Comparison of ENCODE assay signal across 9 cellular contexts in the genomic region with DNA sequence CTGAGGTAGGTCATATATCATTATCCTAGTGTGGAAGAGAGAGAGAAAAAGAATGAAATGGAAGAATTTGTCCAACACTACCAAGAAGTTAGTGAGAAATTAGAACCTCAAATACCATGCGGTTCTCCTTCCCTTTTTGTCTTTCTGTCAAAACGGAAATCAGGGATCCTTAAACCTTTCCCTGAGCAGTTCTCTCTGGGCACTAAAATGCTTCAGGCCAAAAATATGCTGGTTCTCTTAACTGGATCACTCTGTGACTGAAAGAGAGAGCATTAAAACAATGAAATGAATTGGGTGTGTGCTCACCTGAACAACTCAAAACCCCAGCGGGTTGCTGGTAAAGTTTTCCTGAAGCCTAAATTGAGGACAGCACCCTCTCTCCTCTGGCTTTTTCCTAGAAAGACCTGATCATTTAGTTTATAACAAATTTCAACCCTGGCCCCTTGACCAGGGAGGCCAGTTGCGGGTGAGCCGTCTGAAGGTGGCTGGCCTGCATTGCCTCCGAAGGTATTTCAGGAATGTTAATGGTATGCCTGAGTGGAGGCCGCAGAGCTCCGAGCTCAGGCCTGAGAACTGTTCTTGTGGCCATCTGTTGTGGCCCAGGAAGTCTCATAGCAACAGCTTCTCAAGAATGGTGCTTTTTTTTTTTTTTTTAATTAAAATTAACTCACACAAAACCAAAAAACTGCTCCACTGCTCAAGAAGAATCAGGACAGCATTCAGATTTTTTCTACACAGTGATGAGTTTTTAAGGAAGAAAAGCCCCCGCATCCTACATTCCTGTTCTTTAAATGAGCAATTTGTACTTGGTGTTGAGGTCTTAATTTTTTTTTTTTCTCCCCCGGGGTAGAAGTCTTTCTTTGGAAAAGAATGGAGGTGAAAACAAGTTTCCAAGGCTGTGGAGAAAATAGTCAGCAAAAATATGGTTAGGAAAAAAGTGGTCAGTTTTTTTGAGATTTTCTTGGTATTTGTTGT.
DNase-seq lines count a peak whose midpoint lies in the region; ATAC-seq, FAIRE-seq and TF ChIP-seq lines count a peak whose summit lies in the region.
"Had no signal": no experiment of that assay in that cellular context is flagged by ENCODE, and none has a peak within 500 bp of the region (broad histone marks: within the 10 kb centered on the region; RNA-seq: fewer than 3 reads in every experiment).

No MANE protein-coding gene starts in this region.

- H3K27me3 ChIP-seq in layer of hippocampus (ENCODE audit: control insufficient read depth, insufficient read depth, low read length) (no peaks in the 10 kb centered on the region), tibial artery (no peaks in the 10 kb centered on the region)

- no peak overlapping the region for H3K4me3 Mint-ChIP-seq in T-helper 17 cell
- no peak overlapping the region for H3K4me3 Mint-ChIP-seq in stimulated activated naive B cell treated with anti-CD40 and anti-IgM and Interleukin-4, amounts not matched to agents 10 μg/mL and 1 μg/mL and 100 μg/mL, for 72 hours

- H3K4me1 Mint-ChIP-seq in T-helper 17 cell = no peaks in the 10 kb centered on the region
- peaks cover 7 to 13% of the 10 kb centered on the region in 2 donors for H3K4me1 Mint-ChIP-seq in stimulated activated naive B cell treated with anti-CD40 and anti-IgM and Interleukin-4, amounts not matched to agents 10 μg/mL and 1 μg/mL and 100 μg/mL, for 72 hours

- ATAC-seq in T-helper 17 cell (no peak), GM18907 (IDR thresholded peaks at IDR 0.05; ENCODE audit: unreplicated experiment) (no peak)
- no peak for ATAC-seq in stimulated activated naive B cell treated with anti-CD40 and anti-IgM and Interleukin-4, amounts not matched to agents 10 μg/mL and 1 μg/mL and 100 μg/mL, for 72 hours (replicated peaks)

- no peak overlapping the region for H3K27ac Mint-ChIP-seq in T-helper 17 cell
- no peak overlapping the region for H3K27ac Mint-ChIP-seq in stimulated activated naive B cell treated with anti-CD40 and anti-IgM and Interleukin-4, amounts not matched to agents 10 μg/mL and 1 μg/mL and 100 μg/mL, for 72 hours

- H3K36me3 ChIP-seq in tibial artery = no peaks in the 10 kb centered on the region

- H3K9me3 Mint-ChIP-seq in stimulated activated naive B cell treated with anti-CD40 and anti-IgM and Interleukin-4, amounts not matched to agents 10 μg/mL and 1 μg/mL and 100 μg/mL, for 72 hours = no peaks in the 10 kb centered on the region

- peaks cover 68% of the 10 kb centered on the region for H3K27me3 Mint-ChIP-seq in T-helper 17 cell
- H3K27me3 Mint-ChIP-seq in stimulated activated naive B cell treated with anti-CD40 and anti-IgM and Interleukin-4, amounts not matched to agents 10 μg/mL and 1 μg/mL and 100 μg/mL, for 72 hours = peaks cover 12 to 22% of the 10 kb centered on the region in 2 donors

- DNase-seq in HTR-8/SVneo (ENCODE audit: insufficient read length, low spot score) = peak; percentile 65
- DNase-seq in cerebellum (ENCODE audit: low spot score) = peak; percentile 53
- peak in 1 of 2 donors; percentile 70 for DNase-seq in tibial artery
- no peak for DNase-seq in T-helper 17 cell
- no peak for DNase-seq in NK-92 treated with Interleukin-12 subunit alpha and Interleukin-12 subunit beta, amount 100 ng/mL, for 24 hours (lab: John Stamatoyannopoulos, UW)
- DNase-seq in stimulated activated naive B cell treated with anti-CD40 and anti-IgM and Interleukin-4, amounts not matched to agents 10 μg/mL and 1 μg/mL and 100 μg/mL, for 72 hours = no peak
- DNase-seq: activated naive CD4-positive, alpha-beta T cell treated with anti-CD3 and anti-CD28 coated beads, Interleukin-2, amount 50 U/mL, for 16 hours had no signal

- H3K4me3 ChIP-seq in tibial artery = peak overlapping the region; percentile 4 to 10

- H3K36me3 Mint-ChIP-seq in T-helper 17 cell (ENCODE audit: low read depth) = peaks cover 3% of the 10 kb centered on the region
- no peaks in the 10 kb centered on the region for H3K36me3 Mint-ChIP-seq in stimulated activated naive B cell treated with anti-CD40 and anti-IgM and Interleukin-4, amounts not matched to agents 10 μg/mL and 1 μg/mL and 100 μg/mL, for 72 hours

- TF ChIP-seq CTCF in tibial artery (IDR thresholded peaks at IDR 0.05) = no peak

- H3K4me1 ChIP-seq in tibial artery = peaks cover 0 to 86% (median 50%) of the 10 kb centered on the region in 4 donors

- peak overlapping the region; percentile 19 for H3K27ac ChIP-seq in layer of hippocampus (ENCODE audit: low read depth, low read length)
- H3K27ac ChIP-seq in tibial artery = peak overlapping the region; percentile 87 to 88

- peak; percentile 44 for FAIRE-seq in HTR-8/SVneo (lab: Jason Lieb, UNC)

- intact Hi-C loops in tibial artery (cut with DNase I; ENCODE audit: low total_unique reads) = no loop called here

- H3K9me3 ChIP-seq in tibial artery = no peaks in the 10 kb centered on the region
- H3K9me3 ChIP-seq in T-helper 17 cell (ENCODE audit: control insufficient read depth, low read length, poor library complexity, severe bottlenecking) = no peaks in the 10 kb centered on the region

Comparison
In these comparisons a context has a peak if more than half of its experiments do, and no peak if none do; other contexts are left out.
1. DNase-seq: peak in HTR-8/SVneo (single experiment) and cerebellum (single experiment); none in T-helper 17 cell (0 of 3), NK-92 treated with Interleukin-12 subunit alpha and Interleukin-12 subunit beta, amount 100 ng/mL, for 24 hours (single experiment) and stimulated activated naive B cell treated with anti-CD40 and anti-IgM and Interleukin-4, amounts not matched to agents 10 μg/mL and 1 μg/mL and 100 μg/mL, for 72 hours (single experiment).